ENCODE assay signal across 12 cellular contexts in genomic region chr1:245258271-245258920, GRCh38.
DNase-seq lines count a peak whose midpoint lies in the region; ATAC-seq, FAIRE-seq and TF ChIP-seq lines count a peak whose summit lies in the region.
"Had no signal": no experiment of that assay in that cellular context is flagged by ENCODE, and none has a peak within 500 bp of the region (broad histone marks: within the 10 kb centered on the region; RNA-seq: fewer than 3 reads in every experiment).

No MANE protein-coding gene starts in this region.

- H3K79me1 ChIP-seq in mesenchymal stem cell (replicated peaks; ENCODE audit: low read length, poor library complexity, severe bottlenecking) = no peaks in the 10 kb centered on the region

- no peak overlapping the region for H4K8ac ChIP-seq in mesenchymal stem cell (ENCODE audit: low read length)

- H4K91ac ChIP-seq in mesenchymal stem cell (ENCODE audit: low read length) = no peak overlapping the region

- no peak overlapping the region for H2BK5ac ChIP-seq in mesenchymal stem cell (ENCODE audit: low read depth, low read length, poor library complexity, severe bottlenecking)

- H2AK5ac ChIP-seq in mesenchymal stem cell (ENCODE audit: low read length, severe bottlenecking) = peak overlapping the region; percentile 18

- H2AFZ ChIP-seq in mesenchymal stem cell (ENCODE audit: low read depth, low read length) = no peak overlapping the region

- no peak for TF ChIP-seq POLR2A in breast epithelium (IDR thresholded peaks at IDR 0.05)
- no peak for TF ChIP-seq POLR2A in adrenal gland (IDR thresholded peaks at IDR 0.05)
- no peak for TF ChIP-seq POLR2A in GM18505 (IDR thresholded peaks at IDR 0.05; ENCODE audit: borderline replicate concordance, extremely low read depth, insufficient read depth, insufficient read length)

- H3K4me3 ChIP-seq in breast epithelium = peak overlapping the region in 2 of 3 donors; percentile 11 to 40
- H3K4me3 ChIP-seq in mesenchymal stem cell (ENCODE audit: insufficient read depth in 1 of 2, low read depth in 1 of 2, low read length in 2 of 2) = no peak overlapping the region
- no peak overlapping the region for H3K4me3 ChIP-seq in adrenal gland

- H3K18ac ChIP-seq in mesenchymal stem cell (ENCODE audit: low read depth in 1 of 2, low read length in 2 of 2) = no peak overlapping the region

- intact Hi-C loops in breast epithelium (cut with DNase I; ENCODE audit: low total_unique reads) = no loop called here
- intact Hi-C loops in adrenal gland (cut with DNase I) = no loop called here

- H2BK15ac ChIP-seq in mesenchymal stem cell (ENCODE audit: low read depth, poor library complexity, severe bottlenecking) = no peak overlapping the region

- H3K4ac ChIP-seq in mesenchymal stem cell (ENCODE audit: low read depth in 1 of 2, low read length in 2 of 2) = no peak overlapping the region

- H3K27me3 ChIP-seq in breast epithelium (no peaks in the 10 kb centered on the region), mesenchymal stem cell (ENCODE audit: control insufficient read depth in 1 of 2, insufficient read depth in 1 of 2, low read length in 2 of 2) (peaks cover 0 to 7% of the 10 kb centered on the region in 2 experiments), adrenal gland (no peaks in the 10 kb centered on the region)

- peak overlapping the region in 1 of 2 experiments; percentile 41 for H3K23ac ChIP-seq in mesenchymal stem cell (ENCODE audit: low read length in 2 of 2)

- DNase-seq in COR-L47 (lab: John Stamatoyannopoulos, UW) = peak; percentile 71
- peak; percentile 39 for DNase-seq in NCI-H2029 treated with DMSO at 0.1 percent for 48 hours (lab: John Stamatoyannopoulos, UW)
- DNase-seq in breast epithelium (ENCODE audit: low spot score in 2 of 2) = peak; percentile 31 to 56
- DNase-seq in mesenchymal stem cell = no peak
- no peak for DNase-seq in adrenal gland
- no peak for DNase-seq in NCI-H748 treated with DMSO at 0.1 percent for 48 hours (lab: John Stamatoyannopoulos, UW)
- DNase-seq in frontal cortex (ENCODE audit: low spot score in 2 of 2) = no peak
- DNase-seq: activated CD8-positive, alpha-beta memory T cell treated with anti-CD3 and anti-CD28 coated beads, Interleukin-2, amount 50 U/mL, for 48 hours; amniotic stem cell; GDM1 had no signal

- TF ChIP-seq CTCF in breast epithelium (IDR thresholded peaks at IDR 0.05) (no peak), adrenal gland (IDR thresholded peaks at IDR 0.05) (no peak)

- H2BK120ac ChIP-seq in mesenchymal stem cell (ENCODE audit: low read depth, low read length) = no peak overlapping the region

- WGBS in mesenchymal stem cell = 90% methylated on average over 11 of the region's 12 CpGs
- WGBS in adrenal gland, 4 donors = 60 to 80% (median 73%) methylated on average over 6 to 12 of the region's 12 CpGs

- no peak overlapping the region for H3K14ac ChIP-seq in mesenchymal stem cell (ENCODE audit: low read length in 2 of 2)

- no peak for FAIRE-seq in frontal cortex (lab: Jason Lieb, UNC)
- FAIRE-seq: HTR-8/SVneo had no signal

- H3K4me2 ChIP-seq in mesenchymal stem cell (ENCODE audit: low read length, poor library complexity, severe bottlenecking) = no peak overlapping the region

- H3K27ac ChIP-seq in breast epithelium = no peak overlapping the region
- peak overlapping the region; percentile 50 for H3K27ac ChIP-seq in mesenchymal stem cell (ENCODE audit: low read length, poor library complexity, severe bottlenecking)
- no peak overlapping the region for H3K27ac ChIP-seq in adrenal gland

- no peaks in the 10 kb centered on the region for H3K4me1 ChIP-seq in breast epithelium
- H3K4me1 ChIP-seq in mesenchymal stem cell (ENCODE audit: control insufficient read depth, insufficient read depth, low read depth, low read length) = peaks cover 34% of the 10 kb centered on the region
- H3K4me1 ChIP-seq in adrenal gland (replicated peaks in 1 of 2) = no peaks in the 10 kb centered on the region

- no peak overlapping the region for H2BK12ac ChIP-seq in mesenchymal stem cell (ENCODE audit: low read length in 2 of 2)

- H3K36me3 ChIP-seq in breast epithelium = no peaks in the 10 kb centered on the region
- no peaks in the 10 kb centered on the region for H3K36me3 ChIP-seq in mesenchymal stem cell (ENCODE audit: control insufficient read depth in 1 of 2, insufficient read depth in 2 of 2, low read depth in 1 of 2, low read length in 2 of 2)
- H3K36me3 ChIP-seq in adrenal gland (replicated peaks in 1 of 2) = no peaks in the 10 kb centered on the region

- no peak overlapping the region for H3K9ac ChIP-seq in mesenchymal stem cell (ENCODE audit: low read length)

- no peaks in the 10 kb centered on the region for H3K9me3 ChIP-seq in breast epithelium
- no peaks in the 10 kb centered on the region for H3K9me3 ChIP-seq in mesenchymal stem cell (ENCODE audit: control insufficient read depth, low read length)
- no peaks in the 10 kb centered on the region for H3K9me3 ChIP-seq in adrenal gland (replicated peaks in 1 of 3)

- ATAC-seq in GM18505 (IDR thresholded peaks at IDR 0.05; ENCODE audit: unreplicated experiment) = no peak

Comparison
In these comparisons a context has a peak if more than half of its experiments do, and no peak if none do; other contexts are left out.
1. DNase-seq: peak in COR-L47 (single experiment), NCI-H2029 treated with DMSO at 0.1 percent for 48 hours (single experiment) and breast epithelium (2 of 2); none in mesenchymal stem cell (single experiment), adrenal gland (0 of 7), NCI-H748 treated with DMSO at 0.1 percent for 48 hours (single experiment) and frontal cortex (0 of 2).
2. H3K4me3 ChIP-seq: peak in breast epithelium (2 of 3); none in mesenchymal stem cell (0 of 2) and adrenal gland (0 of 4).